8 cellular contexts compared by ENCODE assay signal in genomic region chr7:117119192-117119924, GRCh38.
DNase-seq lines count a peak whose midpoint lies in the region; ATAC-seq and TF ChIP-seq lines count a peak whose summit lies in the region.

No MANE protein-coding gene starts in this region.

- H3K4me1 ChIP-seq in NT2/D1 (ENCODE audit: insufficient read depth, insufficient read length) (no peaks in the 10 kb centered on the region), esophagus squamous epithelium (peaks cover 0 to 7% (median under 1%) of the 10 kb centered on the region in 3 donors)

- intact Hi-C loops in esophagus squamous epithelium (cut with DNase I) (loop anchor here (5.0 kb wide), 1 partner anchor 132 kb away; no protein-coding TSS in a partner anchor), natural killer cell (cut with micrococcal nuclease) (loop anchor here (1.0 kb wide), 2 partner anchors 134 to 189 kb away; no protein-coding TSS in a partner anchor)

- DNase-seq in DMS153 (lab: John Stamatoyannopoulos, UW) = peak; percentile 66
- DNase-seq in NT2/D1 (ENCODE audit: low read depth, low spot score) = peak; percentile 76
- DNase-seq in activated CD8-positive, alpha-beta memory T cell treated with anti-CD3 and anti-CD28 coated beads, Interleukin-2, amount 50 U/mL, for 4 hours = peak; percentile 77
- DNase-seq in esophagus squamous epithelium (lab: John Stamatoyannopoulos, UW) = no peak
- peak; percentile 53 for DNase-seq in natural killer cell
- peak; percentile 20 to 77 (median 64) for DNase-seq in stimulated activated naive CD4-positive, alpha-beta T cell (lab: John Stamatoyannopoulos, UW)

- H3K27ac ChIP-seq in esophagus squamous epithelium = no peak overlapping the region

- H3K36me3 ChIP-seq in NT2/D1 (ENCODE audit: insufficient read depth, insufficient read length, low read length) = peaks cover 5% of the 10 kb centered on the region
- peaks cover 0 to 22% (median 0%) of the 10 kb centered on the region in 3 donors for H3K36me3 ChIP-seq in esophagus squamous epithelium

- H3K27ac Mint-ChIP-seq in natural killer cell = no peak overlapping the region

- H3K9ac ChIP-seq in NT2/D1 (ENCODE audit: insufficient read length, low read depth) = no peak overlapping the region

- WGBS in esophagus squamous epithelium, 2 donors = 12 to 13% methylated on average over 7 of the region's 7 CpGs

- peak; percentile 61 to 88 (median 81) for TF ChIP-seq CTCF in esophagus squamous epithelium (IDR thresholded peaks at IDR 0.05)
- TF ChIP-seq CTCF in natural killer cell (IDR thresholded peaks at IDR 0.05) = peak; percentile 81

- H3K27me3 ChIP-seq in NT2/D1 (ENCODE audit: insufficient read depth, insufficient read length) (no peaks in the 10 kb centered on the region), esophagus squamous epithelium (no peaks in the 10 kb centered on the region)

- H3K9me3 ChIP-seq in NT2/D1 (ENCODE audit: insufficient read depth, low read length) = no peaks in the 10 kb centered on the region
- H3K9me3 ChIP-seq in esophagus squamous epithelium = no peaks in the 10 kb centered on the region

- ATAC-seq in HG03439 (IDR thresholded peaks at IDR 0.05; ENCODE audit: unreplicated experiment) (peak; percentile 52), natural killer cell (peak; percentile 67 to 70 (median 68)), GM21737 (IDR thresholded peaks at IDR 0.05; ENCODE audit: unreplicated experiment) (no peak)

- H3K4me3 ChIP-seq in NT2/D1 (ENCODE audit: insufficient read length, low read depth) (no peak overlapping the region), esophagus squamous epithelium (no peak overlapping the region)

- H3K9me3 Mint-ChIP-seq in natural killer cell = no peaks in the 10 kb centered on the region

- no peak overlapping the region for H3K4me3 Mint-ChIP-seq in natural killer cell

- H3K36me3 Mint-ChIP-seq in natural killer cell = no peaks in the 10 kb centered on the region

- no peaks in the 10 kb centered on the region for H3K27me3 Mint-ChIP-seq in natural killer cell (ENCODE audit: low read depth in 2 of 2)

- peaks cover under 1% of the 10 kb centered on the region in 2 donors for H3K4me1 Mint-ChIP-seq in natural killer cell

- no peak for TF ChIP-seq POLR2A in esophagus squamous epithelium (IDR thresholded peaks at IDR 0.05)
